ENCODE assay signal across 8 cellular contexts in genomic region chr10:89414146-89414878, GRCh38. TPM values are rescaled to one million over a fixed set of nuclear protein-coding genes. Genes with fewer than 3 reads are reported as not detected.
DNase-seq lines count a peak whose midpoint lies in the region; ATAC-seq lines count a peak whose summit lies in the region.

Gene IFIT5, plus strand, starts transcription at chr10:89414568. Its CDS starts 231 bp downstream, at chr10:89414799.

- peaks cover 31 to 44% of the 10 kb centered on the region in 2 donors for H3K4me1 Mint-ChIP-seq in effector memory CD8-positive, alpha-beta T cell (ENCODE audit: low read depth in 2 of 2)

- peak within 1 kb of the TSS; percentile 92 to 94 for H3K4me3 Mint-ChIP-seq in effector memory CD8-positive, alpha-beta T cell

- H3K36me3 Mint-ChIP-seq in effector memory CD8-positive, alpha-beta T cell (ENCODE audit: insufficient read depth) = peaks cover 32% of the 10 kb centered on the region

- DNase-seq in AML-193 (lab: John Stamatoyannopoulos, UW) (peak; percentile 41 to 48), NCI-H774 (lab: John Stamatoyannopoulos, UW) (peak; percentile 25), lung microvascular endothelial cell (ENCODE audit: low read depth in 2 of 2) (peak; percentile 78 to 84)
- peak; percentile 86 for DNase-seq in activated CD8-positive, alpha-beta memory T cell treated with anti-CD3 and anti-CD28 coated beads for 24 hours
- peak; percentile 51 to 68 (median 60) for DNase-seq in effector memory CD8-positive, alpha-beta T cell
- DNase-seq in stimulated activated CD4-positive, alpha-beta T cell treated with anti-CD3 and anti-CD28 coated beads, TNF-alpha, amount 100 ng/mL, for 4 hours (ENCODE audit: low read depth in 3 of 3) = peak; percentile 31 to 45 (median 34)

- no peaks in the 10 kb centered on the region for H3K9me3 Mint-ChIP-seq in effector memory CD8-positive, alpha-beta T cell

- H3K27me3 Mint-ChIP-seq in effector memory CD8-positive, alpha-beta T cell = no peaks in the 10 kb centered on the region

- ATAC-seq in GM19025 (IDR thresholded peaks at IDR 0.05; ENCODE audit: low read depth, unreplicated experiment) = peak; percentile 71
- ATAC-seq in HG03196 (IDR thresholded peaks at IDR 0.05; ENCODE audit: unreplicated experiment) = peak; percentile 70
- ATAC-seq in effector memory CD8-positive, alpha-beta T cell (replicated peaks) = peak; percentile 81

- peak within 1 kb of the TSS; percentile 98 to 100 for H3K27ac Mint-ChIP-seq in effector memory CD8-positive, alpha-beta T cell

RNA-seq across cellular contexts. Expression of gene IFIT5, which starts in this region (rescaled TPM):
- 6.3 and 7.7 TPM in 2 replicates for total RNA-seq in lung microvascular endothelial cell

Comparison
In these comparisons a context has a peak if more than half of its experiments do, and no peak if none do; other contexts are left out.
1. Peak in every context shown above with its lines: DNase-seq and ATAC-seq.
2. DNase-seq: peak in every context shown above with its lines; median percentile 86 in activated CD8-positive, alpha-beta memory T cell treated with anti-CD3 and anti-CD28 coated beads for 24 hours; 81 in lung microvascular endothelial cell; 60 in effector memory CD8-positive, alpha-beta T cell; 44 in AML-193; 34 in stimulated activated CD4-positive, alpha-beta T cell treated with anti-CD3 and anti-CD28 coated beads, TNF-alpha, amount 100 ng/mL, for 4 hours; 25 in NCI-H774.